ENCODE assay signal across 1 cellular context in genomic region chr10:29317027-29317420, GRCh38.
TF ChIP-seq lines count a peak whose summit lies in the region.

No MANE protein-coding gene starts in this region.

TF ChIP-seq in IMR-90, 13 proteins besides CTCF, POLR2A, EP300 and RAD21:
- TF ChIP-seq BHLHE40 (IDR thresholded peaks at IDR 0.05; ENCODE audit: low read depth, low read length) = no peak
- no peak for TF ChIP-seq FOS (IDR thresholded peaks at IDR 0.05; ENCODE audit: low read depth, low read length)
- no peak for TF ChIP-seq CEBPB (IDR thresholded peaks at IDR 0.05; ENCODE audit: low read depth, low read length)
- TF ChIP-seq MAZ (IDR thresholded peaks at IDR 0.05; ENCODE audit: borderline replicate concordance, low read depth, low read length) = no peak
- no peak for TF ChIP-seq NFE2L2 (IDR thresholded peaks at IDR 0.05; ENCODE audit: low read depth, low read length)
- no peak for TF ChIP-seq RCOR1 (IDR thresholded peaks at IDR 0.05; ENCODE audit: insufficient replicate concordance, low read length)
- TF ChIP-seq RFX5 (IDR thresholded peaks at IDR 0.05; ENCODE audit: low read depth, low read length) = no peak
- no peak for TF ChIP-seq SMC3 (IDR thresholded peaks at IDR 0.05; ENCODE audit: low read depth, low read length)
- no peak for TF ChIP-seq MAFK (IDR thresholded peaks at IDR 0.05; ENCODE audit: low read depth, low read length)
- no peak for TF ChIP-seq MXI1 (IDR thresholded peaks at IDR 0.05; ENCODE audit: borderline replicate concordance, low read depth, low read length)
TF ChIP-seq in IMR-90: peak in this region for 0.
